In genomic region chr14:20683125-20683895, GRCh38 we compare ENCODE assay signal across 8 cellular contexts.
A peak's percentile ranks its signal among the peaks of the same experiment; 100 is the strongest.
DNase-seq lines count a peak whose midpoint lies in the region; TF ChIP-seq lines count a peak whose summit lies in the region.

No MANE protein-coding gene starts in this region.

- peak; percentile 69 for DNase-seq in GDM1 (lab: John Stamatoyannopoulos, UW)
- DNase-seq in HCEC 1CT, result peak; percentile 90
- peak; percentile 91 for DNase-seq in MV-4-11 (lab: John Stamatoyannopoulos, UW)
- DNase-seq in T-helper 9 cell, result peak; percentile 59
- peak; percentile 91 for DNase-seq in astrocyte of the spinal cord (ENCODE audit: low read depth, low spot score)
- DNase-seq in skeletal muscle cell (ENCODE audit: low read depth), result peak; percentile 69
- DNase-seq in NCI-H187 treated with DMSO at 0.1 percent for 48 hours (lab: John Stamatoyannopoulos, UW), result no peak

- H3K9me3 ChIP-seq in iPS-15b (ENCODE audit: control insufficient read depth, insufficient read depth, low read length), result no peaks in the 10 kb centered on the region

- peak overlapping the region; percentile 95 for H3K9ac ChIP-seq in iPS-15b (ENCODE audit: low read depth, low read length)

- TF ChIP-seq CTCF in astrocyte of the spinal cord (IDR thresholded peaks at IDR 0.05; ENCODE audit: low read depth, low read length), result no peak

- no peaks in the 10 kb centered on the region for H3K4me1 ChIP-seq in iPS-15b (ENCODE audit: control insufficient read depth, insufficient read depth, low read length)

- in situ Hi-C loops in astrocyte of the spinal cord (cut with HindIII; ENCODE audit: low sequenced_read_pairs), result no loop called here

- no peaks in the 10 kb centered on the region for H3K27me3 ChIP-seq in iPS-15b (ENCODE audit: control insufficient read depth, insufficient read depth, low read length)

- H3K4me3 ChIP-seq in astrocyte of the spinal cord (ENCODE audit: low read depth, low read length) (peak overlapping the region; percentile 83), iPS-15b (ENCODE audit: low read depth, low read length) (peak overlapping the region; percentile 89), skeletal muscle cell (ENCODE audit: low read depth, low read length) (peak overlapping the region; percentile 93)

- H3K36me3 ChIP-seq in iPS-15b (ENCODE audit: control insufficient read depth, insufficient read depth, low read length), result no peaks in the 10 kb centered on the region
